In genomic region chr11:69640995-69641581, GRCh38 we compare ENCODE assay signal across 1 cellular context.
TF ChIP-seq lines count a peak whose summit lies in the region.

Gene CCND1, plus strand, starts transcription at chr11:69641156. Its CDS starts 158 bp downstream, at chr11:69641314.

TF ChIP-seq in HepG2, 621 proteins besides CTCF, POLR2A, EP300 and RAD21 (continued from another document and continues in another):
- TF ChIP-seq, protein P1, sequence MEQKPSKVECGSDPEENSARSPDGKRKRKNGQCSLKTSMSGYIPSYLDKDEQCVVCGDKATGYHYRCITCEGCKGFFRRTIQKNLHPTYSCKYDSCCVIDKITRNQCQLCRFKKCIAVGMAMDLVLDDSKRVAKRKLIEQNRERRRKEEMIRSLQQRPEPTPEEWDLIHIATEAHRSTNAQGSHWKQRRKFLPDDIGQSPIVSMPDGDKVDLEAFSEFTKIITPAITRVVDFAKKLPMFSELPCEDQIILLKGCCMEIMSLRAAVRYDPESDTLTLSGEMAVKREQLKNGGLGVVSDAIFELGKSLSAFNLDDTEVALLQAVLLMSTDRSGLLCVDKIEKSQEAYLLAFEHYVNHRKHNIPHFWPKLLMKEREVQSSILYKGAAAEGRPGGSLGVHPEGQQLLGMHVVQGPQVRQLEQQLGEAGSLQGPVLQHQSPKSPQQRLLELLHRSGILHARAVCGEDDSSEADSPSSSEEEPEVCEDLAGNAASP (CRISPR knock-in tag; IDR thresholded peaks at IDR 0.05; ENCODE audit: borderline replicate concordance), result peak; percentile 58
- peak; percentile 38; the same call in 1 of the 2 replicates for TF ChIP-seq ZBTB2 (CRISPR knock-in tag; IDR thresholded peaks at IDR 0.05; ENCODE audit: low read depth)
- peak; percentile 93; the same call in 1 of the 2 replicates for TF ChIP-seq PATZ1 (CRISPR knock-in tag; IDR thresholded peaks at IDR 0.05)
- TF ChIP-seq RBFOX2 (IDR thresholded peaks at IDR 0.05; ENCODE audit: low read depth, low read length), result peak; percentile 99
- no peak for TF ChIP-seq RARG (CRISPR knock-in tag; IDR thresholded peaks at IDR 0.05; ENCODE audit: low read depth)
- no peak; the same call in 1 of the 2 replicates for TF ChIP-seq BRD4 (CRISPR knock-in tag; IDR thresholded peaks at IDR 0.05)
- TF ChIP-seq ZNF484 (CRISPR knock-in tag; IDR thresholded peaks at IDR 0.05; ENCODE audit: borderline replicate concordance, low read depth), result no peak
- no peak for TF ChIP-seq SMYD3 (CRISPR knock-in tag; IDR thresholded peaks at IDR 0.05)
- TF ChIP-seq KDM2A (CRISPR knock-in tag; IDR thresholded peaks at IDR 0.05; ENCODE audit: borderline replicate concordance, low read depth), result peak; percentile 92; the same call in 1 of the 2 replicates
- peak; percentile 63; the same call in 1 of the 2 replicates for TF ChIP-seq HIVEP1 (CRISPR knock-in tag; IDR thresholded peaks at IDR 0.05)
- TF ChIP-seq, protein P2, sequence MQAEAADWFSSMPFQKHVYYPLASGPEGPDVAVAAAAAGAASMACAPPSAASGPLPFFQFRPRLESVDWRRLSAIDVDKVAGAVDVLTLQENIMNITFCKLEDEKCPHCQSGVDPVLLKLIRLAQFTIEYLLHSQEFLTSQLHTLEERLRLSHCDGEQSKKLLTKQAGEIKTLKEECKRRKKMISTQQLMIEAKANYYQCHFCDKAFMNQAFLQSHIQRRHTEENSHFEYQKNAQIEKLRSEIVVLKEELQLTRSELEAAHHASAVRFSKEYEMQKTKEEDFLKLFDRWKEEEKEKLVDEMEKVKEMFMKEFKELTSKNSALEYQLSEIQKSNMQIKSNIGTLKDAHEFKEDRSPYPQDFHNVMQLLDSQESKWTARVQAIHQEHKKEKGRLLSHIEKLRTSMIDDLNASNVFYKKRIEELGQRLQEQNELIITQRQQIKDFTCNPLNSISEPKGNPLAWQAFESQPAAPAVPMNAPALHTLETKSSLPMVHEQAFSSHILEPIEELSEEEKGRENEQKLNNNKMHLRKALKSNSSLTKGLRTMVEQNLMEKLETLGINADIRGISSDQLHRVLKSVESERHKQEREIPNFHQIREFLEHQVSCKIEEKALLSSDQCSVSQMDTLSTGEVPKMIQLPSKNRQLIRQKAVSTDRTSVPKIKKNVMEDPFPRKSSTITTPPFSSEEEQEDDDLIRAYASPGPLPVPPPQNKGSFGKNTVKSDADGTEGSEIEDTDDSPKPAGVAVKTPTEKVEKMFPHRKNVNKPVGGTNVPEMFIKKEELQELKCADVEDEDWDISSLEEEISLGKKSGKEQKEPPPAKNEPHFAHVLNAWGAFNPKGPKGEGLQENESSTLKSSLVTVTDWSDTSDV (CRISPR knock-in tag; IDR thresholded peaks at IDR 0.05), result no peak
- no peak for TF ChIP-seq CEBPB (IDR thresholded peaks at IDR 0.05; ENCODE audit: borderline replicate concordance, low read depth, low read length)
- no peak for TF ChIP-seq SCMH1 (CRISPR knock-in tag; IDR thresholded peaks at IDR 0.05; ENCODE audit: borderline replicate concordance)
- TF ChIP-seq ZSCAN29 (CRISPR knock-in tag; conservative IDR thresholded peaks at IDR 0.05), result no peak
- TF ChIP-seq, protein P3, sequence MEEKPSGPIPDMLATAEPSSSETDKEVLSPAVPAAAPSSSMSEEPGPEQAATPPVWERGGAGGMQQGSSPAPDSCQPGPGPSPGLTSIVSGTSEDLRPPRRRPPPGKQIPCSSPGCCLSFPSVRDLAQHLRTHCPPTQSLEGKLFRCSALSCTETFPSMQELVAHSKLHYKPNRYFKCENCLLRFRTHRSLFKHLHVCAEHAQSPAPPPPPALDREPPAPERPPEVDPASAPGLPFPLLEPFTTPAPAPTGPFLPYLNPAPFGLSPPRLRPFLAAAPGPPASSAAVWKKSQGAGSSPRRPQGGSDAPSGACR (CRISPR knock-in tag; IDR thresholded peaks at IDR 0.05), result no peak
- TF ChIP-seq ETV6 (CRISPR knock-in tag; conservative IDR thresholded peaks at IDR 0.05), result 0 out of 2 replicates have a peak, but pooled peaks have one; percentile 29
- TF ChIP-seq ZNF841 (CRISPR knock-in tag; IDR thresholded peaks at IDR 0.05; ENCODE audit: borderline replicate concordance), result no peak
- no peak for TF ChIP-seq TRIM22 (IDR thresholded peaks at IDR 0.05)
- TF ChIP-seq ZNF180 (CRISPR knock-in tag; IDR thresholded peaks at IDR 0.05; ENCODE audit: borderline replicate concordance, low read depth), result no peak
- TF ChIP-seq, protein P4, sequence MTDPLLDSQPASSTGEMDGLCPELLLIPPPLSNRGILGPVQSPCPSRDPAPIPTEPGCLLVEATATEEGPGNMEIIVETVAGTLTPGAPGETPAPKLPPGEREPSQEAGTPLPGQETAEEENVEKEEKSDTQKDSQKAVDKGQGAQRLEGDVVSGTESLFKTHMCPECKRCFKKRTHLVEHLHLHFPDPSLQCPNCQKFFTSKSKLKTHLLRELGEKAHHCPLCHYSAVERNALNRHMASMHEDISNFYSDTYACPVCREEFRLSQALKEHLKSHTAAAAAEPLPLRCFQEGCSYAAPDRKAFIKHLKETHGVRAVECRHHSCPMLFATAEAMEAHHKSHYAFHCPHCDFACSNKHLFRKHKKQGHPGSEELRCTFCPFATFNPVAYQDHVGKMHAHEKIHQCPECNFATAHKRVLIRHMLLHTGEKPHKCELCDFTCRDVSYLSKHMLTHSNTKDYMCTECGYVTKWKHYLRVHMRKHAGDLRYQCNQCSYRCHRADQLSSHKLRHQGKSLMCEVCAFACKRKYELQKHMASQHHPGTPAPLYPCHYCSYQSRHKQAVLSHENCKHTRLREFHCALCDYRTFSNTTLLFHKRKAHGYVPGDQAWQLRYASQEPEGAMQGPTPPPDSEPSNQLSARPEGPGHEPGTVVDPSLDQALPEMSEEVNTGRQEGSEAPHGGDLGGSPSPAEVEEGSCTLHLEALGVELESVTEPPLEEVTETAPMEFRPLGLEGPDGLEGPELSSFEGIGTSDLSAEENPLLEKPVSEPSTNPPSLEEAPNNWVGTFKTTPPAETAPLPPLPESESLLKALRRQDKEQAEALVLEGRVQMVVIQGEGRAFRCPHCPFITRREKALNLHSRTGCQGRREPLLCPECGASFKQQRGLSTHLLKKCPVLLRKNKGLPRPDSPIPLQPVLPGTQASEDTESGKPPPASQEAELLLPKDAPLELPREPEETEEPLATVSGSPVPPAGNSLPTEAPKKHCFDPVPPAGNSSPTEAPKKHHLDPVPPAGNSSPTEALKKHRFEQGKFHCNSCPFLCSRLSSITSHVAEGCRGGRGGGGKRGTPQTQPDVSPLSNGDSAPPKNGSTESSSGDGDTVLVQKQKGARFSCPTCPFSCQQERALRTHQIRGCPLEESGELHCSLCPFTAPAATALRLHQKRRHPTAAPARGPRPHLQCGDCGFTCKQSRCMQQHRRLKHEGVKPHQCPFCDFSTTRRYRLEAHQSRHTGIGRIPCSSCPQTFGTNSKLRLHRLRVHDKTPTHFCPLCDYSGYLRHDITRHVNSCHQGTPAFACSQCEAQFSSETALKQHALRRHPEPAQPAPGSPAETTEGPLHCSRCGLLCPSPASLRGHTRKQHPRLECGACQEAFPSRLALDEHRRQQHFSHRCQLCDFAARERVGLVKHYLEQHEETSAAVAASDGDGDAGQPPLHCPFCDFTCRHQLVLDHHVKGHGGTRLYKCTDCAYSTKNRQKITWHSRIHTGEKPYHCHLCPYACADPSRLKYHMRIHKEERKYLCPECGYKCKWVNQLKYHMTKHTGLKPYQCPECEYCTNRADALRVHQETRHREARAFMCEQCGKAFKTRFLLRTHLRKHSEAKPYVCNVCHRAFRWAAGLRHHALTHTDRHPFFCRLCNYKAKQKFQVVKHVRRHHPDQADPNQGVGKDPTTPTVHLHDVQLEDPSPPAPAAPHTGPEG (CRISPR knock-in tag; IDR thresholded peaks at IDR 0.05), result 0 out of 2 replicates have a peak, but pooled peaks have one; percentile 62
- TF ChIP-seq RBM39 (IDR thresholded peaks at IDR 0.05; ENCODE audit: low read depth, low read length, poor library complexity, severe bottlenecking), result peak; percentile 71
- peak; percentile 46 for TF ChIP-seq SKI (IDR thresholded peaks at IDR 0.05; ENCODE audit: partially characterized antibody)
- no peak for TF ChIP-seq TBP (CRISPR knock-in tag; IDR thresholded peaks at IDR 0.05)
- TF ChIP-seq SMAD1 (CRISPR knock-in tag; IDR thresholded peaks at IDR 0.05; ENCODE audit: borderline replicate concordance, low read depth), result peak; percentile 91; the same call in 1 of the 2 replicates
- TF ChIP-seq ZFP1 (CRISPR knock-in tag; IDR thresholded peaks at IDR 0.05), result no peak
- TF ChIP-seq ZFP62 (CRISPR knock-in tag; IDR thresholded peaks at IDR 0.05), result no peak
- TF ChIP-seq CHD2 (IDR thresholded peaks at IDR 0.05; ENCODE audit: low read depth, low read length), result peak; percentile 47; the same call in 1 of the 2 replicates
- peak; percentile 48; the same call in 1 of the 2 replicates for TF ChIP-seq HNF4G (IDR thresholded peaks at IDR 0.05; ENCODE audit: borderline replicate concordance, low read depth, low read length)
- TF ChIP-seq HNF4G (CRISPR knock-in tag; IDR thresholded peaks at IDR 0.05; ENCODE audit: borderline replicate concordance, low read depth), result no peak
- peak; percentile 49; the same call in 1 of the 2 replicates for TF ChIP-seq ZNF350 (CRISPR knock-in tag; IDR thresholded peaks at IDR 0.05; ENCODE audit: borderline replicate concordance, low read depth)
- TF ChIP-seq SP1 (IDR thresholded peaks at IDR 0.05), result no peak
- peak; percentile 56 for TF ChIP-seq SP1 (CRISPR knock-in tag; IDR thresholded peaks at IDR 0.05)
- peak; percentile 49; the same call in 1 of the 2 replicates for TF ChIP-seq NAIF1 (CRISPR knock-in tag; IDR thresholded peaks at IDR 0.05; ENCODE audit: borderline replicate concordance)
- TF ChIP-seq CBX1 (IDR thresholded peaks at IDR 0.05; ENCODE audit: low read depth), result no peak
- TF ChIP-seq, protein P5, sequence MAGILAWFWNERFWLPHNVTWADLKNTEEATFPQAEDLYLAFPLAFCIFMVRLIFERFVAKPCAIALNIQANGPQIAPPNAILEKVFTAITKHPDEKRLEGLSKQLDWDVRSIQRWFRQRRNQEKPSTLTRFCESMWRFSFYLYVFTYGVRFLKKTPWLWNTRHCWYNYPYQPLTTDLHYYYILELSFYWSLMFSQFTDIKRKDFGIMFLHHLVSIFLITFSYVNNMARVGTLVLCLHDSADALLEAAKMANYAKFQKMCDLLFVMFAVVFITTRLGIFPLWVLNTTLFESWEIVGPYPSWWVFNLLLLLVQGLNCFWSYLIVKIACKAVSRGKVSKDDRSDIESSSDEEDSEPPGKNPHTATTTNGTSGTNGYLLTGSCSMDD (CRISPR knock-in tag; IDR thresholded peaks at IDR 0.05), result no peak
- TF ChIP-seq TARDBP (CRISPR knock-in tag; IDR thresholded peaks at IDR 0.05), result peak; percentile 46; the same call in 1 of the 2 replicates
- TF ChIP-seq HES4 (CRISPR knock-in tag; IDR thresholded peaks at IDR 0.05; ENCODE audit: borderline replicate concordance), result no peak
- TF ChIP-seq CAMTA2 (CRISPR knock-in tag; IDR thresholded peaks at IDR 0.05; ENCODE audit: borderline replicate concordance), result no peak
- TF ChIP-seq NCOA2 (CRISPR knock-in tag; IDR thresholded peaks at IDR 0.05), result peak; percentile 53
- peak; percentile 31; the same call in 1 of the 2 replicates for TF ChIP-seq ZFP37 (CRISPR knock-in tag; IDR thresholded peaks at IDR 0.05; ENCODE audit: borderline replicate concordance)
- TF ChIP-seq ZGPAT (CRISPR knock-in tag; IDR thresholded peaks at IDR 0.05), result peak; percentile 79
- no peak for TF ChIP-seq U2AF1 (optimal IDR thresholded peaks at IDR 0.05; ENCODE audit: low read depth, low read length)
- TF ChIP-seq TMF1 (CRISPR knock-in tag; IDR thresholded peaks at IDR 0.05; ENCODE audit: low read depth), result no peak
- TF ChIP-seq ZNF331 (CRISPR knock-in tag; IDR thresholded peaks at IDR 0.05), result peak; percentile 79
